Comparison of ENCODE assay signal across 1 cellular context in the genomic region with DNA sequence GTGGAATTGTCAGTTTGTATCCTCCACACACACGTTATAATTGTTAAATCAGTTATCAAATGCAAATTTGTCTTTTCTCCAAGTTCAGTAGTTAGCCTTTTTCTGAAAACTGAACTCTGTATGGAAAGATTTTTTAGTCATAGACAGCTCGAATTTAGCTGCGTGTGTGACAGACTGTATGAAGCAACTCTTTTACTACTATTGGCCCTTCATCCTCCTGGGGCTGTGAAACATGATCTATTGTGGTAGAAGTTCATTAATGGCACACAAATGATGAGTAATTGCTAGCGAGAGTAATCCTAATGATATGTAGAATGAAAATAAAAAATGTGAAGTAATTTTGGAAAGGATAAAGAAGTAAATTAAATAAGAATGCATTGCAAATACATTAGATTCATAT.
A peak's percentile ranks its signal among the peaks of the same experiment; 100 is the strongest.
DNase-seq lines count a peak whose midpoint lies in the region; ATAC-seq and TF ChIP-seq lines count a peak whose summit lies in the region.
"Not testable (repeated sequence)": the region's sequence is repeated elsewhere in the genome, so short reads cannot be mapped to it uniquely, and the experiment has no call there.

No MANE protein-coding gene starts in this region.

- H3K9me3 ChIP-seq in RWPE2 (ENCODE audit: severe bottlenecking): not testable (repeated sequence)

- DNase-seq in RWPE2 (ENCODE audit: low spot score): not testable (repeated sequence)

- not testable (repeated sequence) for H3K36me3 ChIP-seq in RWPE2 (ENCODE audit: low read depth)

- not testable (repeated sequence) for H3K27me3 ChIP-seq in RWPE2 (ENCODE audit: insufficient read depth, poor library complexity, severe bottlenecking)

- H3K4me3 ChIP-seq in RWPE2 (ENCODE audit: severe bottlenecking): not testable (repeated sequence)

- TF ChIP-seq CTCF in RWPE2 (IDR thresholded peaks at IDR 0.05; ENCODE audit: poor library complexity, severe bottlenecking): not testable (repeated sequence)

- H3K27ac ChIP-seq in RWPE2 (ENCODE audit: poor library complexity, severe bottlenecking): not testable (repeated sequence)

- not testable (repeated sequence) for H3K4me1 ChIP-seq in RWPE2 (ENCODE audit: insufficient read depth, poor library complexity, severe bottlenecking)

- peak; percentile 96 for ATAC-seq in RWPE2 (ENCODE audit: low read depth)
